Comparison of ENCODE assay signal across 25 cellular contexts in the genomic region with DNA sequence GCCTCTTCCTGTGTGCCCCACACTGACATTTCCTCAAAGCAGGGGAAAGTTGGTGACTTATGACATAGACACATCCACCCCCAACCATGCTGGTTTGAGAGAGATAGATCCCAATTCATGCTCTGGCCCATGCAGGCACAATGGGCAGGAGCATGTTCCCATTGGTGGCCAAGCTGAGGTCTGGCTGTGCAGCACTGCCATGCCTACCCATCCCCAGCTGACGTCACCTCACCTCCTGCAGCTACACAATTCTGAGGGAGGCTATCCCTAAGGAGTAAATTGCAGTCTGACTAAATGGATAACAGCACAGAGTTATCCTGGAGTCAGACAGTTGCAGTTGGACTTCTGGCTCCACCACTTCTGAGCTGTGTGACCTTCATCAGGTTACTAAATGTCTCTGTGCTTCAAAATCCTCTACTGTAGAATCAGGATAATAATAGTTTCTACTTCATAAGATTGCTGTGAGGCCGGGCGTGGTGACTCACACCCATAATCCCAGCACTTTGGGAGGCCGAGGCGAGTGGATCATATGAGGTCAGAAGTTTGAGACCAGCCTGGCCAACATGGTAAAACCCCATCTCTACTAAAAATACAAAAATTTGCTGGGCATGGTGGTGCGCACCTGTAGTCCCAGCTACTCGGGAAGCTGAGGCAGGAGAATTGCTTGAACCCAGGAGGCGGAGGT.
"Had no signal": no experiment of that assay in that cellular context is flagged by ENCODE, and none has a peak within 500 bp of the region (broad histone marks: within the 10 kb centered on the region; RNA-seq: fewer than 3 reads in every experiment).

No MANE protein-coding gene starts in this region.

- ATAC-seq: activated CD4-positive, alpha-beta T cell treated with anti-CD3 and anti-CD28 coated beads for 36 hours; activated T-cell treated with anti-CD3 and anti-CD28 coated beads, Interleukin-2, amount 50 U/mL, for 4 hours had no signal

- H3K36me3 ChIP-seq: adrenal gland, SJCRH30 had no signal

- H3K4me2 ChIP-seq: SK-N-SH had no signal

- H3K9ac ChIP-seq: SK-N-SH had no signal

- H3K27ac ChIP-seq: adrenal gland, SJCRH30, VCaP had no signal

- DNase-seq: activated CD4-positive, alpha-beta memory T cell treated with anti-CD3 and anti-CD28 coated beads, Interleukin-2, amount 10 ng/mL, durations not matched to agents 7 days and 5 days; activated CD4-positive, alpha-beta T cell treated with anti-CD3 and anti-CD28 coated beads for 36 hours; activated CD4-positive, alpha-beta T cell treated with anti-CD3 and anti-CD28 coated beads, Interleukin-2, amount 50 U/mL, for 1 hour; activated CD4-positive, CD25-positive, alpha-beta regulatory T cell; activated naive CD4-positive, alpha-beta T cell treated with anti-CD3 and anti-CD28 coated beads, Interleukin-2, amount 50 U/mL, for 16 hours; activated naive CD8-positive, alpha-beta T cell treated with anti-CD3 and anti-CD28 coated beads, Interleukin-2, amount 10 ng/mL, durations not matched to agents 7 days and 5 days; activated T-cell treated with anti-CD3 and anti-CD28 coated beads, Interleukin-2, amount 50 U/mL, for 4 hours; anterior cingulate cortex; caudate nucleus; Kasumi-1; KBM-7; NCI-H1092 treated with DMSO at 0.1 percent for 48 hours; NCI-H1417 treated with DMSO at 0.1 percent for 48 hours; NCI-H1694; NCI-H2029; NCI-H2107; NCI-H2171 treated with DMSO at 0.1 percent for 48 hours; NCI-H226; NCI-H526; NCI-H82; SK-N-SH; T-helper 1 cell had no signal

- H3K9me3 ChIP-seq: adrenal gland, SJCRH30, SK-N-SH had no signal

- H3K27me3 ChIP-seq: adrenal gland, SJCRH30 had no signal

- H3K4me3 ChIP-seq: adrenal gland, SJCRH30 had no signal
